Comparison of ENCODE assay signal across 8 cellular contexts in the genomic region with DNA sequence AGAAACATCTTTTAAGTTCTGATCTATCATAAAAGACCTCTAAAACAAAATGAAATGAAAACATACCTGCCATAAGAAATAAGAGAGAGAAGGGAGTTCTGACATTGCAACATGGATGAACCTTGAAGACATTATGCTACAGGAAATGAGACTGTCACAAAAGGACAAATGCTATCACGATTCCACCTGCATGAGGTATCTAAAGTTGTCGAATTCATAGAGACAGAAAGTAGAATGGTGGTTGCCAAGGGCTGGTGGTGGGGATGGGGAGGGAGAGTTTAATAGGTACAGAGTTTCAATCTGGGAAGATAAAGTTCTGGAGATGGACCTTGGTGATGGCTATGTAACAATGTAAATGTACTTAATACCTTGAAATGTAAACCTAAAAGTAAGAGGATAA. TPM values are rescaled to one million over a fixed set of nuclear protein-coding genes. Genes with fewer than 3 reads are reported as not detected.
DNase-seq lines count a peak whose midpoint lies in the region; ATAC-seq and TF ChIP-seq lines count a peak whose summit lies in the region.

No MANE protein-coding gene starts in this region.

- H3K9me3 Mint-ChIP-seq in activated naive CD4-positive, alpha-beta T cell treated with anti-CD3 and anti-CD28 coated beads, Interleukin-2, amount 50 U/mL, for 24 hours = no peaks in the 10 kb centered on the region

- peak overlapping the region; percentile 98 for H3K27ac Mint-ChIP-seq in activated naive CD4-positive, alpha-beta T cell treated with anti-CD3 and anti-CD28 coated beads, Interleukin-2, amount 50 U/mL, for 24 hours

- peaks cover 36 to 56% of the 10 kb centered on the region in 2 donors for H3K4me1 ChIP-seq in adrenal gland (replicated peaks in 1 of 2)
- H3K4me1 ChIP-seq in left lung = peaks cover 25 to 64% of the 10 kb centered on the region in 2 donors
- peaks cover 0 to 63% (median 46%) of the 10 kb centered on the region in 4 donors for H3K4me1 ChIP-seq in tibial nerve

- H3K36me3 ChIP-seq in adrenal gland (replicated peaks in 1 of 2) (no peaks in the 10 kb centered on the region), left lung (peaks cover 0 to 13% of the 10 kb centered on the region in 2 donors), tibial nerve (no peaks in the 10 kb centered on the region)

- TF ChIP-seq EP300 in tibial nerve (IDR thresholded peaks at IDR 0.05) = no peak

- no peak for TF ChIP-seq POLR2A in adrenal gland (IDR thresholded peaks at IDR 0.05)
- no peak for TF ChIP-seq POLR2A in tibial nerve (IDR thresholded peaks at IDR 0.05)

- ATAC-seq in left lung (no peak), GM19395 (IDR thresholded peaks at IDR 0.05; ENCODE audit: unreplicated experiment) (no peak)

- H3K27me3 ChIP-seq in adrenal gland (no peaks in the 10 kb centered on the region), left lung (no peaks in the 10 kb centered on the region), tibial nerve (no peaks in the 10 kb centered on the region)

- H3K4me3 ChIP-seq in adrenal gland (peak overlapping the region in 1 of 4 donors; percentile 83), left lung (peak overlapping the region; percentile 80 to 86), tibial nerve (peak overlapping the region; percentile 6 to 92 (median 73))

- in situ Hi-C loops in ACHN (cut with HindIII; ENCODE audit: low pct_ligation_motif_present, low pct_unique_long_range_greater_than_20kb, low sequenced_read_pairs) = no loop called here

- intact Hi-C loops in adrenal gland (cut with DNase I) (loop anchor here in 1 of 2 donors (10.0 kb wide), 1 partner anchor 159 kb away; no protein-coding TSS in a partner anchor), left lung (cut with DNase I) (no loop called here)

- H3K27me3 Mint-ChIP-seq in activated naive CD4-positive, alpha-beta T cell treated with anti-CD3 and anti-CD28 coated beads, Interleukin-2, amount 50 U/mL, for 24 hours = no peaks in the 10 kb centered on the region

- peak overlapping the region; percentile 92 for H3K4me3 Mint-ChIP-seq in activated naive CD4-positive, alpha-beta T cell treated with anti-CD3 and anti-CD28 coated beads, Interleukin-2, amount 50 U/mL, for 24 hours

- no peak for TF ChIP-seq CTCF in adrenal gland (IDR thresholded peaks at IDR 0.05)
- TF ChIP-seq CTCF in left lung (IDR thresholded peaks at IDR 0.05) = no peak
- no peak for TF ChIP-seq CTCF in tibial nerve (IDR thresholded peaks at IDR 0.05)

- no peak for DNase-seq in activated naive CD4-positive, alpha-beta T cell treated with Interleukin-2 at 50 U/mL for 16 hours
- DNase-seq in adrenal gland (no peak), left lung (no peak), tibial nerve (ENCODE audit: low spot score in 2 of 2) (no peak), ACHN (no peak)
- no peak for DNase-seq in activated effector memory CD4-positive, alpha-beta T cell treated with Interleukin-2 at 50 U/mL for 16 hours

- peaks cover 42% of the 10 kb centered on the region for H3K36me3 Mint-ChIP-seq in activated naive CD4-positive, alpha-beta T cell treated with anti-CD3 and anti-CD28 coated beads, Interleukin-2, amount 50 U/mL, for 24 hours

- H3K27ac ChIP-seq in adrenal gland = peak overlapping the region in 3 of 5 donors; percentile 0 to 97 (median 94)
- peak overlapping the region; percentile 11 to 98 for H3K27ac ChIP-seq in left lung
- H3K27ac ChIP-seq in tibial nerve = peak overlapping the region in 3 of 4 donors; percentile 37 to 99 (median 97)

- H3K4me1 Mint-ChIP-seq in activated naive CD4-positive, alpha-beta T cell treated with anti-CD3 and anti-CD28 coated beads, Interleukin-2, amount 50 U/mL, for 24 hours = peaks cover 61% of the 10 kb centered on the region

- H3K9me3 ChIP-seq in adrenal gland (replicated peaks in 1 of 3) (no peaks in the 10 kb centered on the region), left lung (no peaks in the 10 kb centered on the region), tibial nerve (no peaks in the 10 kb centered on the region)

- 38 to 49% (median 45%) methylated on average over 2 of the region's 2 CpGs for whole genome bisulfite sequencing in adrenal gland, 4 donors
- 63 to 78% methylated on average over 2 of the region's 2 CpGs for WGBS in tibial nerve, 2 donors

RNA-seq across cellular contexts. Expression of gene EZR, which starts 3.3 kb away (rescaled TPM):
- total RNA-seq in adrenal gland (100 to 1,000 TPM; 215 to 476 (median 409) TPM), left lung (100 to 1,000 TPM; 315 to 328 TPM), tibial nerve (100 to 1,000 TPM in 3 of 4 donors, 10 to 100 TPM in 1; 83.7 to 168 (median 144) TPM)
- polyA plus RNA-seq in adrenal gland = 100 to 1,000 TPM in 2 of 3 donors, 10 to 100 TPM in 1; 80.3 to 355 (median 132) TPM
